In the genomic region with DNA sequence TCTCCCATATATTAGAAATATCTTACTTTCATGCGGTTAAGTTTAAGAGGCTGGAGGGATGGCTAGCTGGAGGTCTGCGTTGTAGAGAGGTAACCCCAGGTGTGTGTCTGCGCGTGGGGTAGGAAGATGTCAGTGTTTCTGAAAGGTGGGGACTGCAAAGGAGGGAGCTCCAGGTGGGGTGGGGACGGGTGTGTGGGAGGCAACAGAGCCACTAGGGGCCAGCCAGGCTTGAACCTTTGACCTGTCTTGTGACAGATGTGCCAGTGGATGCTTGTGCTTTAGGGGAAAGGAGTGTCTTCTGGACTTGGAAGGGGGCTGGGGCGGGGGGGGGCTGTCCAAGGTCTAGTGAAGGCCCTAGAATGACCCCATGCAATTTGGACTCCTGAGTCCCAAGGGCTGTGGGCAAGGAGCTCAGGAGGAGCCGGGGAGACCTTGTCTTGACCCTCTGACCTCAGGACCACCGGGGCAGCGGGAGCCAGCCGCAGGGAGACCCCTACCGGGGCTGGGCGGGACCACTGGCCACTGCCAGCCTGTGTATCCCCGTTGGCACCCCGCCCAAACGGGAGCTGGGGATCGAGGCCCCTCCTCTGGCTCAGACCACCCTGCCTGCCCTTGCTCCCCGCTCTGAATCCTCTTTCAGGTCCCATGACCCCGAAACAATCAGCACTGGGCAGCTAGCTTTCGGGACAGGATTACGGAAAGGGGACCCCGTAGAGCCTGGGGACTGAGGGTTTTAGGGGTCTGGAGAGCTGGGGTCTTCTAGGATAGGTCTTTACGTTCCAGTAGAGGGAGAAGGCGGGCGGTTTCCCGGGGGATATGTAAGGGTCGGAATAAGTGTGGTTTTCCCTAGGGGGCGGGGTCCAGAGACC, we compare ENCODE assay signal across 9 cellular contexts. TPM values are rescaled to one million over a fixed set of nuclear protein-coding genes. Genes with fewer than 3 reads are reported as not detected.
DNase-seq lines count a peak whose midpoint lies in the region; ATAC-seq, FAIRE-seq and TF ChIP-seq lines count a peak whose summit lies in the region.
"Had no signal": no experiment of that assay in that cellular context is flagged by ENCODE, and none has a peak within 500 bp of the region (broad histone marks: within the 10 kb centered on the region; RNA-seq: fewer than 3 reads in every experiment).

No MANE protein-coding gene starts in this region.

- H3K9me3 Mint-ChIP-seq in naive thymus-derived CD4-positive, alpha-beta T cell: peaks cover 0 to 2% (median 0%) of the 10 kb centered on the region in 11 donors

- H4K20me1 ChIP-seq in mammary epithelial cell (ENCODE audit: insufficient read depth, low read length): no peaks in the 10 kb centered on the region

- H3K36me3 ChIP-seq in HUES6 (ENCODE audit: control insufficient read depth, insufficient read depth, low read length): 0 out of 2 replicates have a peak, but pooled peaks cover 2% of the 10 kb centered on the region
- H3K36me3 ChIP-seq in mammary epithelial cell (ENCODE audit: insufficient read depth, low read length): no peaks in the 10 kb centered on the region
- H3K36me3 ChIP-seq in naive thymus-derived CD4-positive, alpha-beta T cell (ENCODE audit: control insufficient read depth in 2 of 3, insufficient read depth in 3 of 3, low read length in 3 of 3): no peaks in the 10 kb centered on the region
- H3K36me3 ChIP-seq in small intestine (ENCODE audit: control insufficient read depth in 2 of 2, insufficient read depth in 2 of 2, low read length in 2 of 2): no peaks in the 10 kb centered on the region

- no peak for ATAC-seq in naive thymus-derived CD4-positive, alpha-beta T cell
- no peak for ATAC-seq in HG02571 (IDR thresholded peaks at IDR 0.05; ENCODE audit: unreplicated experiment)
- ATAC-seq in HG03045 (IDR thresholded peaks at IDR 0.05; ENCODE audit: unreplicated experiment): no peak

- in situ Hi-C loops in mammary epithelial cell (cut with MboI; ENCODE audit: low sequenced_read_pairs in 2 of 2): no loop called here

- no peaks in the 10 kb centered on the region for H3K36me3 Mint-ChIP-seq in naive thymus-derived CD4-positive, alpha-beta T cell

- TF ChIP-seq CTCF in AG10803 (conservative IDR thresholded peaks at IDR 0.05; ENCODE audit: low read length) (no peak), mammary epithelial cell (conservative IDR thresholded peaks at IDR 0.05 in 1 of 2, IDR thresholded peaks at IDR 0.05 in 1 of 2; ENCODE audit: extremely low read depth in 1 of 2, insufficient read depth in 1 of 2, low read depth in 1 of 2, low read length in 2 of 2) (no peak)

- H3K27me3 ChIP-seq in HUES6 (ENCODE audit: control insufficient read depth, insufficient read depth, low read length): no peaks in the 10 kb centered on the region
- no peaks in the 10 kb centered on the region for H3K27me3 ChIP-seq in mammary epithelial cell (ENCODE audit: insufficient read depth, low read length)
- no peaks in the 10 kb centered on the region for H3K27me3 ChIP-seq in naive thymus-derived CD4-positive, alpha-beta T cell (ENCODE audit: control insufficient read depth in 2 of 2, insufficient read depth in 2 of 2, low read length in 2 of 2)
- H3K27me3 ChIP-seq in small intestine (ENCODE audit: control insufficient read depth in 2 of 2, insufficient read depth in 2 of 2, low read length in 2 of 2): no peaks in the 10 kb centered on the region

- WGBS in mammary epithelial cell (ENCODE audit: low coverage, missing lambda C conversion rate): 4% methylated on average over 15 of the region's 27 CpGs
- WGBS in small intestine, 3 donors: 2 to 4% (median 2%) methylated on average over 25 to 27 of the region's 27 CpGs

- H3K4me3 ChIP-seq in AG10803 (ENCODE audit: low read length): peak overlapping the region; percentile 83
- H3K4me3 ChIP-seq in HUES6 (ENCODE audit: low read depth, low read length): peak overlapping the region; percentile 80
- peak overlapping the region in 1 of 3 experiments; percentile 43 for H3K4me3 ChIP-seq in mammary epithelial cell (replicated peaks in 1 of 3; ENCODE audit: insufficient read depth in 1 of 3, low read depth in 2 of 3, low read length in 3 of 3)
- peak overlapping the region; percentile 13 for H3K4me3 ChIP-seq in naive thymus-derived CD4-positive, alpha-beta T cell (ENCODE audit: low read length)
- peak overlapping the region in 1 of 2 donors; percentile 55 for H3K4me3 ChIP-seq in small intestine (ENCODE audit: low read depth in 1 of 2, low read length in 2 of 2)

- H3K9ac ChIP-seq in HUES6 (ENCODE audit: low read length): peak overlapping the region; percentile 76
- H3K9ac ChIP-seq in mammary epithelial cell (ENCODE audit: insufficient read depth, low read length): no peak overlapping the region

- peaks cover 0 to 22% (median 8%) of the 10 kb centered on the region in 5 donors for H3K27me3 Mint-ChIP-seq in naive thymus-derived CD4-positive, alpha-beta T cell

- intact Hi-C loops in mammary epithelial cell (cut with micrococcal nuclease): loop anchor here (5.0 kb wide), 1 partner anchor 277 kb away; the partner anchor contains the start of gene AGAP2
- intact Hi-C loops in naive thymus-derived CD4-positive, alpha-beta T cell (cut with micrococcal nuclease): no loop called here

- DNase-seq in AG10803 (ENCODE audit: low read depth): no peak
- no peak for DNase-seq in mammary epithelial cell
- DNase-seq in naive thymus-derived CD4-positive, alpha-beta T cell: peak in 2 of 9 donors; percentile 30 to 36
- no peak for DNase-seq in NCI-H510A treated with DMSO at 0.1 percent for 48 hours (lab: John Stamatoyannopoulos, UW)
- DNase-seq in small intestine: no peak

- H3K4me3 Mint-ChIP-seq in naive thymus-derived CD4-positive, alpha-beta T cell: peak overlapping the region; percentile 78 to 98 (median 88)

- H3K4me1 ChIP-seq in HUES6 (ENCODE audit: control insufficient read depth, insufficient read depth, low read length) (peaks cover 23% of the 10 kb centered on the region), mammary epithelial cell (ENCODE audit: insufficient read depth, low read length) (peaks cover 32% of the 10 kb centered on the region), small intestine (ENCODE audit: control insufficient read depth in 2 of 2, insufficient read depth in 1 of 2, low read depth in 1 of 2, low read length in 1 of 2) (peaks cover 3 to 5% of the 10 kb centered on the region in 2 donors)
- peaks cover 21 to 35% of the 10 kb centered on the region in 2 donors for H3K4me1 ChIP-seq in naive thymus-derived CD4-positive, alpha-beta T cell (ENCODE audit: control insufficient read depth in 2 of 2, insufficient read depth in 2 of 2, low read length in 2 of 2)

- H3K4me1 Mint-ChIP-seq in naive thymus-derived CD4-positive, alpha-beta T cell: peaks cover 37 to 55% (median 43%) of the 10 kb centered on the region in 7 donors

- peak overlapping the region in 8 of 9 donors; percentile 28 to 88 (median 68) for H3K27ac Mint-ChIP-seq in naive thymus-derived CD4-positive, alpha-beta T cell

- H2AFZ ChIP-seq in mammary epithelial cell (ENCODE audit: low read depth, low read length): peak overlapping the region; percentile 39

- peak overlapping the region; percentile 76 for H3K4me2 ChIP-seq in mammary epithelial cell (ENCODE audit: insufficient read depth, low read depth, low read length)

- no peak for FAIRE-seq in small intestine (lab: Jason Lieb, UNC)
- FAIRE-seq: endometrium had no signal

- no TSS peak for BruUV-seq in mammary epithelial cell (replicated peaks; lab: Mats Ljungman, UMichigan)

- POLR2A ChIA-PET in naive thymus-derived CD4-positive, alpha-beta T cell (lab: Charles Lee): interaction anchor here (0.5 to 6.9 kb wide), 8 partner anchors 9 to 380 kb away, joined by 3 to 81 read pairs (median 3); partner anchors contain the start of genes ARHGAP9, DDIT3 and MBD6

- H3K9me3 ChIP-seq in HUES6 (ENCODE audit: control insufficient read depth, insufficient read depth, low read depth, low read length) (no peaks in the 10 kb centered on the region), mammary epithelial cell (replicated peaks; ENCODE audit: insufficient read depth, low read length) (no peaks in the 10 kb centered on the region), small intestine (ENCODE audit: control insufficient read depth, low read depth) (no peaks in the 10 kb centered on the region)
- no peaks in the 10 kb centered on the region for H3K9me3 ChIP-seq in naive thymus-derived CD4-positive, alpha-beta T cell (ENCODE audit: control insufficient read depth in 2 of 3, low read length in 3 of 3)

- H3K27ac ChIP-seq in HUES6 (ENCODE audit: low read depth, low read length) (peak overlapping the region; percentile 74; the same call in 1 of the 2 replicates), mammary epithelial cell (ENCODE audit: insufficient read depth, low read depth, low read length) (no peak overlapping the region), small intestine (ENCODE audit: low read depth in 1 of 2, low read length in 1 of 2) (peak overlapping the region in 1 of 2 donors; percentile 42)
- H3K27ac ChIP-seq in naive thymus-derived CD4-positive, alpha-beta T cell (ENCODE audit: low read depth, low read length): no peak overlapping the region

- dilution Hi-C loops in mammary epithelial cell (cut with HindIII; ENCODE audit: low sequenced_read_pairs): no loop called here

- H3K79me2 ChIP-seq in mammary epithelial cell (ENCODE audit: insufficient read depth, low read length): no peaks in the 10 kb centered on the region

- CTCF ChIA-PET in mammary epithelial cell (lab: Charles Lee; ENCODE audit: low non-redundant PET): no interaction called here
- CTCF ChIA-PET in naive thymus-derived CD4-positive, alpha-beta T cell (lab: Charles Lee): interaction anchor here (1.1 to 6.5 kb wide), 5 partner anchors 9 to 52 kb away, joined by 3 to 101 read pairs (median 4); partner anchors contain the start of genes ARHGAP9 and R3HDM2

RNA-seq across cellular contexts. Expression of gene GLI1, which starts 1.1 kb away (rescaled TPM):
- total RNA-seq in mammary epithelial cell: 1 to 10 TPM in 1 of 2 donors, under 1 TPM in 1; under 0.01 to 2.5 TPM
- polyA plus RNA-seq in mammary epithelial cell (0.90 TPM), small intestine (1 to 10 TPM in 2 of 3 donors, not detected in 1; 1.5 to 1.9 TPM)
- polyA minus RNA-seq in mammary epithelial cell: 1.5 TPM
- 1 to 10 TPM in 2 of 5 experiments, under 1 TPM in 3; 0.39 to 1.4 (median 0.45) TPM for total RNA-seq in naive thymus-derived CD4-positive, alpha-beta T cell
- not detected for polyA plus RNA-seq in naive thymus-derived CD4-positive, alpha-beta T cell

RNA-seq across cellular contexts. Expression of gene INHBE, which starts 5.6 kb away (rescaled TPM):
- 1 to 10 TPM in 1 of 2 donors, under 1 TPM in 1; 0.42 to 1.0 TPM for total RNA-seq in mammary epithelial cell
- polyA plus RNA-seq in mammary epithelial cell (0.07 TPM), small intestine (1 to 10 TPM in 1 of 3 donors, not detected in 2; 1.4 TPM)
- polyA minus RNA-seq in mammary epithelial cell: not detected
- total RNA-seq in naive thymus-derived CD4-positive, alpha-beta T cell: under 1 TPM in 1 of 5 experiments, not detected in 4; 0.12 TPM
- not detected for polyA plus RNA-seq in naive thymus-derived CD4-positive, alpha-beta T cell

RNA-seq across cellular contexts. Expression of gene ARHGAP9, which starts 19.0 kb away (rescaled TPM):
- total RNA-seq in mammary epithelial cell: 1 to 10 TPM in 1 of 2 donors, under 1 TPM in 1; 0.83 to 1.3 TPM
- not detected for polyA plus RNA-seq in mammary epithelial cell
- not detected for polyA minus RNA-seq in mammary epithelial cell
- total RNA-seq in naive thymus-derived CD4-positive, alpha-beta T cell: 100 to 1,000 TPM; 201 to 366 (median 347) TPM
- polyA plus RNA-seq in naive thymus-derived CD4-positive, alpha-beta T cell: 100 to 1,000 TPM; 198 to 283 TPM
- polyA plus RNA-seq in small intestine: 10 to 100 TPM in 1 of 3 donors, 1 to 10 TPM in 2; 4.2 to 39.2 (median 8.9) TPM

RNA-seq across cellular contexts. Expression of gene INHBC, which starts 26.1 kb away (rescaled TPM):
- under 1 TPM in 1 of 2 donors, not detected in 1; 0.14 TPM for total RNA-seq in mammary epithelial cell
- polyA plus RNA-seq in mammary epithelial cell (0.03 TPM), small intestine (under 1 TPM in 1 of 3 donors, not detected in 2; 0.03 TPM)
- not detected for polyA minus RNA-seq in mammary epithelial cell
- total RNA-seq in naive thymus-derived CD4-positive, alpha-beta T cell: under 1 TPM in 1 of 5 experiments, not detected in 4; 0.16 TPM
- polyA plus RNA-seq in naive thymus-derived CD4-positive, alpha-beta T cell: not detected

RNA-seq across cellular contexts. Expression of gene MARS1, which starts 27.2 kb away (rescaled TPM):
- total RNA-seq in mammary epithelial cell: 100 to 1,000 TPM; 240 to 460 TPM
- polyA plus RNA-seq in mammary epithelial cell (160 TPM), small intestine (10 to 100 TPM; 62.2 to 93.4 (median 63.0) TPM)
- 352 TPM for polyA minus RNA-seq in mammary epithelial cell
- 100 to 1,000 TPM; 178 to 229 (median 197) TPM for total RNA-seq in naive thymus-derived CD4-positive, alpha-beta T cell
- 100 to 1,000 TPM in 1 of 2 donors, 10 to 100 TPM in 1; 86.0 to 118 TPM for polyA plus RNA-seq in naive thymus-derived CD4-positive, alpha-beta T cell

Comparison
In these comparisons a context has a peak if more than half of its experiments do, and no peak if none do; other contexts are left out.
1. RNA of gene ARHGAP9, which starts 19.0 kb away (polyA plus RNA-seq): 198 to 283 TPM in naive thymus-derived CD4-positive, alpha-beta T cell; 4.2 to 39.2 TPM in small intestine and not detected in mammary epithelial cell (single experiment); every median in the first group is over 4 times any median in the second.